ENCODE assay signal across 8 cellular contexts in the genomic region with DNA sequence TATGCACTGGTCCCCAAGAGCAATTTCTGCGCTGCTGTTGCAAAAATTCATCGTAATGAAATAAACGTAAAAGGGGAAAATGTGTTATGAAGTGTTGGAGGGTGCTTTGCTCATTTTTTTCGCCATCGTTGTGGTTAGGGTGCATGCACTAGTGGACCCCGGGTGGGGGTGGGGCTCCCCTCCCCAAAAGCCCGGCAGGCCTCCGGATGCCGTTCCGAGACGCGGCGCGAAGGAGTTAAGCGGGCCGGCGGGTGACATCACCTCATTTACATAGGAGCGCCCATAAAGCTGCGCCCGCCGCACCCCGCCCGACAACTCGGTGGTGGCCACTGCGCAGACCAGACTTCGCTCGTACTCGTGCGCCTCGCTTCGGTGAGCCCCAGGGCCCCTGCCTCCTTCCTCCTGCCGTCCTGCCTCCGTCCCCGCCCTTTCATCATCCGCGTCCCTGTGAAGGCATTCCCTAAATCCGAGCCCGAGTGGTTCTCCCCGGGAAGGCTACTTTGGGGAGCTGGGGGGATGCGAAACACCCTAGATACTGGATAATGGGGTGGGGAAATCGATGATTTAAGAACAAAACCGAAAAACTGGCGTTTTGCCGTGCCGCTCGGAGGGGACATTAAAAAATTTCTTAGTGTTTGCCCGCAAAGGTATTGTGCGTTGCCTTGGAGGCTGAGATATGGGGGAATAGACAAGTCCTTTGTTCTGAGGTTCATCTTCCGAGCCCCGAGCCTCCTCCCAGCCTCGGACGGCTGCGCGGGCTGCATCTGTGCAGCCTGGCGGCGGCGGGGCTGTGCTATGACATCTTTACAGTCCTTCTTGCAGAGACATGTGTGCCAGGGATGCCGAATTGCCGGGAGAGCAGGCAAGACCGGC. TPM values are rescaled to one million over a fixed set of nuclear protein-coding genes. Genes with fewer than 3 reads are reported as not detected.
DNase-seq lines count a peak whose midpoint lies in the region; ATAC-seq and TF ChIP-seq lines count a peak whose summit lies in the region.

Gene TMSB4X (plus strand): TSS at position 314 of the 873 bp plus-strand sequence.

- H3K4me1 ChIP-seq in adrenal gland (replicated peaks in 1 of 2) (no peaks in the 10 kb centered on the region), heart left ventricle (peaks cover 0 to 69% (median 9%) of the 10 kb centered on the region in 12 donors), upper lobe of right lung (peaks cover 6% of the 10 kb centered on the region)

- no peaks in the 10 kb centered on the region for H3K36me3 ChIP-seq in adrenal gland (replicated peaks in 1 of 2)
- H3K36me3 ChIP-seq in heart left ventricle: peaks cover 0 to 18% (median 7%) of the 10 kb centered on the region in 9 donors
- H3K36me3 ChIP-seq in upper lobe of right lung: peaks cover 5% of the 10 kb centered on the region

- peaks cover 38% of the 10 kb centered on the region for H3K4me1 Mint-ChIP-seq in T-helper 1 cell treated with Interleukin-12 subunit alpha and Interleukin-12 subunit beta and Interleukin-4 antibody, amounts not matched to agents 30 μg/mL and 1 μg/mL, for 36 hours (ENCODE audit: low read depth)

- H3K27ac ChIP-seq in adrenal gland (peak within 1 kb of the TSS; percentile 83 to 92 (median 90)), heart left ventricle (peak within 1 kb of the TSS; percentile 90 to 99 (median 95)), upper lobe of right lung (peak within 1 kb of the TSS; percentile 97)

- H3K36me3 Mint-ChIP-seq in T-helper 1 cell treated with Interleukin-12 subunit alpha and Interleukin-12 subunit beta and Interleukin-4 antibody, amounts not matched to agents 30 μg/mL and 1 μg/mL, for 36 hours (ENCODE audit: low read depth): peaks cover 37% of the 10 kb centered on the region

- WGBS in adrenal gland, 4 donors: 2 to 19% (median 10%) methylated on average over 8 to 60 of the region's 60 CpGs
- 1 to 26% (median 13%) methylated on average over 52 to 60 of the region's 60 CpGs for WGBS in heart left ventricle, 4 donors

- no peaks in the 10 kb centered on the region for H3K27me3 ChIP-seq in adrenal gland
- H3K27me3 ChIP-seq in heart left ventricle: peaks cover 0 to 19% (median 0%) of the 10 kb centered on the region in 9 donors
- H3K27me3 ChIP-seq in upper lobe of right lung: no peaks in the 10 kb centered on the region

- H3K9me3 ChIP-seq in adrenal gland (replicated peaks in 1 of 3) (no peaks in the 10 kb centered on the region), heart left ventricle (peaks cover 0 to 5% (median 0%) of the 10 kb centered on the region in 12 donors), upper lobe of right lung (no peaks in the 10 kb centered on the region)

- H3K27me3 Mint-ChIP-seq in T-helper 1 cell treated with Interleukin-12 subunit alpha and Interleukin-12 subunit beta and Interleukin-4 antibody, amounts not matched to agents 30 μg/mL and 1 μg/mL, for 36 hours (ENCODE audit: low read depth): no peaks in the 10 kb centered on the region

- peak; percentile 98 for TF ChIP-seq POLR2A in adrenal gland (IDR thresholded peaks at IDR 0.05)
- TF ChIP-seq POLR2A in heart left ventricle (IDR thresholded peaks at IDR 0.05): peak; percentile 60 to 98

- H3K9me3 Mint-ChIP-seq in T-helper 1 cell treated with Interleukin-12 subunit alpha and Interleukin-12 subunit beta and Interleukin-4 antibody, amounts not matched to agents 30 μg/mL and 1 μg/mL, for 36 hours: no peaks in the 10 kb centered on the region

- peak within 1 kb of the TSS; percentile 98 for H3K4me3 Mint-ChIP-seq in T-helper 1 cell treated with Interleukin-12 subunit alpha and Interleukin-12 subunit beta and Interleukin-4 antibody, amounts not matched to agents 30 μg/mL and 1 μg/mL, for 36 hours

- intact Hi-C loops in adrenal gland (cut with DNase I) (loop anchor here in 1 of 2 donors (5.0 kb wide), 1 partner anchor 512 kb away; no protein-coding TSS in a partner anchor), heart left ventricle (cut with DNase I) (loop anchor here in 9 of 10 donors (2.0 to 10.0 kb wide), 16 partner anchors 60 to 514 kb away; no protein-coding TSS in a partner anchor), posterior cingulate gyrus (cut with DNase I) (loop anchor here (5.0 to 10.0 kb wide), 2 partner anchors 120 to 672 kb away; no protein-coding TSS in a partner anchor), upper lobe of right lung (cut with DNase I) (no loop called here)

- H3K4me3 ChIP-seq in adrenal gland (peak within 1 kb of the TSS; percentile 24 to 92 (median 56)), heart left ventricle (peak within 1 kb of the TSS; percentile 61 to 99 (median 84)), upper lobe of right lung (peak within 1 kb of the TSS; percentile 70)

- ATAC-seq in HG02623 (IDR thresholded peaks at IDR 0.05; ENCODE audit: unreplicated experiment) (peak; percentile 29), heart left ventricle (peak; percentile 80 to 88 (median 82)), upper lobe of right lung (peak; percentile 88)

- DNase-seq in GF-D8 (lab: John Stamatoyannopoulos, UW) (peak; percentile 63), NCI-H1436 (lab: John Stamatoyannopoulos, UW) (peak; percentile 71), adrenal gland (peak; percentile 80 to 94 (median 85)), heart left ventricle (peak; percentile 84 to 92 (median 87)), posterior cingulate gyrus (peak; percentile 82 to 98 (median 88)), upper lobe of right lung (peak; percentile 92)

- H3K27ac Mint-ChIP-seq in T-helper 1 cell treated with Interleukin-12 subunit alpha and Interleukin-12 subunit beta and Interleukin-4 antibody, amounts not matched to agents 30 μg/mL and 1 μg/mL, for 36 hours: peak within 1 kb of the TSS; percentile 99

- TF ChIP-seq CTCF in adrenal gland (IDR thresholded peaks at IDR 0.05) (no peak), heart left ventricle (IDR thresholded peaks at IDR 0.05) (no peak), upper lobe of right lung (IDR thresholded peaks at IDR 0.05) (no peak)

RNA-seq across cellular contexts. Expression of gene TMSB4X, which starts in this region (rescaled TPM):
- total RNA-seq in adrenal gland (1,000 to 10,000 TPM; 3,090 to 9,144 (median 3,958) TPM), heart left ventricle (1,000 to 10,000 TPM in 4 of 9 donors, 100 to 1,000 TPM in 5; 689 to 3,543 (median 935) TPM), upper lobe of right lung (4,663 TPM)
- polyA plus RNA-seq in adrenal gland (1,000 to 10,000 TPM; 2,395 to 6,385 (median 6,130) TPM), heart left ventricle (1,000 to 10,000 TPM; 1,893 to 1,976 TPM)

Comparison
In these comparisons a context has a peak if more than half of its experiments do, and no peak if none do; other contexts are left out.
1. Peak in every context shown above with its lines: DNase-seq, ATAC-seq, H3K4me3 ChIP-seq and H3K27ac ChIP-seq.
2. ATAC-seq: peak in every context shown above with its lines; median percentile 88 in upper lobe of right lung; 82 in heart left ventricle; 29 in HG02623.